In the genomic region with DNA sequence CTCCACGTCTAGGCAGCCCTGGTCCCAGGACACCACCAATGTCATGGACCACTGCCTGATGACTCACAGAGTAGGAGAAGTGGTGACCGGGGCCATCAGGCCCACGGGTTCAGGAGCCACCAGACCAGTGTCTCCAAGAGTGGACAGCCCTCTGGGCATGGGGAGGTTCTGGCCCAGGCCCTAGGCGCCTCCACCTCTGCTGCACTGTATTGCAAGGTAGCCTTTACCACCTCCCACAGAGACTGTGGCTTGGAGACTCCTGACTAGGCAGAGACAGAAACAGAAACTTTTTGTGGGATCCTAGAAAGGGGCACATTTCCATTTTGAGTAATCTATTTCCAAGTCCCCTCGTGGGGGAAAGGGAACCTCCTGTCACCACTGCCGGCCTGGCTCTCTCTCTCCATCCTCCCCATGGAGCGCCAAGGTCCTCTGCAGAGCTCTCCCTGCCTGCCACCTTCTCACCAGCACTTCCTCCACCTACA, we compare ENCODE assay signal across 1 cellular context.
TF ChIP-seq lines count a peak whose summit lies in the region.

No MANE protein-coding gene starts in this region.

TF ChIP-seq in K562, 482 proteins besides CTCF, POLR2A, EP300 and RAD21:
- 0 out of 2 replicates have a peak, but pooled peaks have one; percentile 43 for TF ChIP-seq ZNF263 (CRISPR knock-in tag; IDR thresholded peaks at IDR 0.05; ENCODE audit: borderline replicate concordance)
- TF ChIP-seq ZFPM2 (CRISPR knock-in tag; IDR thresholded peaks at IDR 0.05), result no peak
- no peak for TF ChIP-seq POLR2AphosphoS5 (IDR thresholded peaks at IDR 0.05; ENCODE audit: control insufficient read depth, insufficient read depth, low read depth, low read length)
- TF ChIP-seq PTTG1 (tag; IDR thresholded peaks at IDR 0.05; ENCODE audit: low read depth), result no peak
- TF ChIP-seq HES1 (IDR thresholded peaks at IDR 0.05; ENCODE audit: low read depth), result no peak
TF ChIP-seq in K562: peak in this region for 1.
